In the genomic region with DNA sequence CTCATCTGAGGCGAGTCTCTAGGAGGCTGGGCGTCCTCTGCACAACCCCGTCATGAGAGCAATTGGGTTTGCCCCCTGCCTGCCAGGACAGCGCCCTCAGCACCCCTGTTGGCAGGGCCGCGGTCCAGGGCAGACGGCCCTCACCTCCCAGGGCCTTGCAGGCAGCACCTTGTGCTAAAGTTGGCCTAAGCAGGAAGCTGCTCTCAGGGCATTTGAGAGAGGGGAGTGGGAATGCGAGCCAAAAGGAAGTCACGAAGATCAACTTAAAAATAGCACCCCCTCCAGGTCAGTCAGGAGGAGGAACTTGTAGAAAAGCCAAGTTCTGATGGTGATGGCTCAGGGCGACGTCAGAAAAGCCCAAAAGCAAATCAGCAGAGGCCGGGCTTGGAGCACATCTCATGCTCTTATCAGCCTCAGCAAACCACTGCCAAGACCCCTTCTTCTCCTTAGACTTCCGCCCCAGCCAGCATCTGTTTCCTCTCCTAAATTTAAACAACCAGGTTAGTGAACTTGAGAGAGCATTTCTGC, we compare ENCODE assay signal across 8 cellular contexts. TPM values are rescaled to one million over a fixed set of nuclear protein-coding genes. Genes with fewer than 3 reads are reported as not detected.
A peak's percentile ranks its signal among the peaks of the same experiment; 100 is the strongest.
DNase-seq lines count a peak whose midpoint lies in the region; ATAC-seq, FAIRE-seq and TF ChIP-seq lines count a peak whose summit lies in the region.

No MANE protein-coding gene starts in this region.

- no peaks in the 10 kb centered on the region for H3K36me3 ChIP-seq in GM12878 (ENCODE audit: control insufficient read depth in 2 of 2, insufficient read depth in 2 of 2, low read length in 1 of 2)

- H2AFZ ChIP-seq in GM12878 (ENCODE audit: control insufficient read depth, low read depth, low read length) = peak overlapping the region; percentile 58

- WGBS in GM12878 (ENCODE audit: insufficient coverage, insufficient replicate concordance, low lambda C conversion rate, missing lambda C conversion rate) = 0% methylated on average over 13 of the region's 13 CpGs

- H4K20me1 ChIP-seq in GM12878 (ENCODE audit: control insufficient read depth, insufficient read depth) = no peaks in the 10 kb centered on the region

- no peak for TF ChIP-seq EP300 in GM12878 (IDR thresholded peaks at IDR 0.05; ENCODE audit: borderline replicate concordance in 1 of 2, control insufficient read depth in 1 of 2, low read depth in 2 of 2, low read length in 2 of 2)

- no peak for TF ChIP-seq RAD21 in GM12878 (IDR thresholded peaks at IDR 0.05; ENCODE audit: insufficient read depth, low read depth, low read length)

- H3K4me2 ChIP-seq in GM12878 (ENCODE audit: control insufficient read depth, insufficient read depth) = peak overlapping the region; percentile 89

- BruUV-seq in GM12878 (replicated peaks; lab: Mats Ljungman, UMichigan) = no TSS peak

- intact Hi-C loops in GM12878 (cut with micrococcal nuclease; ENCODE audit: unreplicated experiment) = loop anchor here (5.0 kb wide), 1 partner anchor 41 kb away; no protein-coding TSS in a partner anchor

- FAIRE-seq in GM12878 (lab: Jason Lieb, UNC) = peak; percentile 7

- CTCF ChIA-PET in GM12878 (lab: Yijun Ruan, JAX) = interaction anchor here (0.6 to 5.0 kb wide), 14 partner anchors 8 to 254 kb away, joined by 3 to 76 read pairs (median 4); a partner anchor contains a TSS

- peak overlapping the region; percentile 33 for H3K27ac ChIP-seq in GM12878 (ENCODE audit: control insufficient read depth, insufficient read depth)

- TF ChIP-seq CTCF in AG10803 (conservative IDR thresholded peaks at IDR 0.05; ENCODE audit: low read length) (peak; percentile 39), GM12878 (IDR thresholded peaks at IDR 0.05 in 2 of 3, conservative IDR thresholded peaks at IDR 0.05 in 1 of 3; ENCODE audit: control insufficient read depth in 2 of 3, extremely low read depth in 1 of 3, insufficient read depth in 1 of 3, low read depth in 3 of 3, low read length in 3 of 3) (peak; percentile 12 to 50 (median 34); a peak in 5 of 6 replicates)

- SMC1A ChIA-PET in GM12878 (lab: Charles Lee; ENCODE audit: uncharacterized antibody, unreplicated experiment) = interaction anchor here (0.6 to 4.5 kb wide), 10 partner anchors 9 to 231 kb away, joined by 3 to 46 read pairs (median 4); no protein-coding TSS in a partner anchor

- H3K9me3 ChIP-seq in GM12878 (replicated peaks; ENCODE audit: control insufficient read depth, insufficient read depth, low read length) = no peaks in the 10 kb centered on the region

- H3K4me3 ChIP-seq in AG10803 (ENCODE audit: low read length) (peak overlapping the region; percentile 39), GM12878 (peak overlapping the region; percentile 45; the same call in 1 of the 2 replicates)

- POLR2A ChIA-PET in GM12878 (lab: Charles Lee) = interaction anchor here (0.5 to 2.4 kb wide), 7 partner anchors 73 to 177 kb away, joined by 3 to 7 read pairs (median 3); no protein-coding TSS in a partner anchor

- H3K27me3 ChIP-seq in GM12878 (replicated peaks in 1 of 2; ENCODE audit: control insufficient read depth in 2 of 2, insufficient read depth in 2 of 2, low read length in 1 of 2) = no peaks in the 10 kb centered on the region; a peak in 1 of 4 replicates

- H3K9ac ChIP-seq in GM12878 (ENCODE audit: control insufficient read depth, insufficient read depth, low read length) = peak overlapping the region; percentile 41; the same call in 1 of the 2 replicates

- TF ChIP-seq POLR2A in GM19099 (IDR thresholded peaks at IDR 0.05; ENCODE audit: extremely low read depth, insufficient read length, low read depth) (peak; percentile 38), GM12878 (IDR thresholded peaks at IDR 0.05; ENCODE audit: low read depth, low read length) (no peak)

- H3K79me2 ChIP-seq in GM12878 (ENCODE audit: control insufficient read depth, insufficient read depth, low read length) = no peaks in the 10 kb centered on the region

- DNase-seq in AG10803 (ENCODE audit: low read depth) (peak; percentile 31), NCI-H2227 (lab: John Stamatoyannopoulos, UW; ENCODE audit: unreplicated experiment) (peak; percentile 15), GM12878 (ENCODE audit: low read depth, low spot score) (no peak), iPS-NIHi7 (ENCODE audit: extremely low spot score) (peak; percentile 77), COLO668 (lab: John Stamatoyannopoulos, UW; ENCODE audit: unreplicated experiment) (no peak), inferior parietal cortex (ENCODE audit: extremely low spot score) (no peak)
- peak; percentile 58 for DNase-seq in stimulated activated CD8-positive, alpha-beta memory T cell treated with anti-CD3 and anti-CD28 coated beads, Interleukin-4, amount 100 ng/mL, for 48 hours

- in situ Hi-C loops in GM12878 (cut with MboI) = loop anchor here (10.0 kb wide), 1 partner anchor 79 kb away; no protein-coding TSS in a partner anchor

- peak; percentile 42 for ATAC-seq in GM12878

- RAD21 ChIA-PET in GM12878 (lab: Charles Lee; ENCODE audit: unreplicated experiment) = interaction anchor here (1.2 to 4.7 kb wide), 4 partner anchors 9 to 223 kb away, joined by 3 to 38 read pairs (median 6); a partner anchor contains a TSS

- peaks cover 36% of the 10 kb centered on the region for H3K4me1 ChIP-seq in GM12878 (ENCODE audit: control insufficient read depth, insufficient read depth, low read length)

TF ChIP-seq in GM12878, 131 proteins besides CTCF, POLR2A, EP300 and RAD21:
- TF ChIP-seq CEBPB (IDR thresholded peaks at IDR 0.05; ENCODE audit: borderline replicate concordance in 1 of 2, low read depth in 2 of 2, low read length in 2 of 2) (no peak), MTA3 (IDR thresholded peaks at IDR 0.05; ENCODE audit: borderline replicate concordance, low read length) (peak; percentile 53; the same call in 1 of the 2 replicates)
TF ChIP-seq in GM12878: peak in this region for 1.

RNA-seq across cellular contexts. Expression of a gene that starts 12.6 kb away (rescaled TPM):
- total RNA-seq in GM12878 (2013; cell fraction: nucleolus; rRNA removed) = not detected in 2 replicates
- total RNA-seq in GM12878 (2014; rRNA removed) (0.17 and 0.27 TPM in 2 replicates), GM12878 (2014; rRNA removed; fragmentation: Illumina TruSeq; extraction: Trizol) (0.18 and 0.32 TPM in 2 replicates), GM12878 (2021) (0.18 TPM in 1 of 2 replicates, not detected in the other)
- 0.16 TPM for polyA plus RNA-seq in GM12878 (2011; ENCODE audit: low read depth)
- polyA plus RNA-seq in GM12878 (2011; rRNA removed) (0.20 and 0.88 TPM in 2 replicates), GM12878 (2014; fragmentation: Illumina TruSeq; extraction: Trizol) (0.29 TPM in 1 of 2 replicates, not detected in the other), GM12878 (2014; fragmentation: Nextera tagmentation; extraction: Ambion mirVana) (under 1 TPM in 1 of 2 experiments, not detected in 1; 0.18 TPM), GM12878 (2014; rRNA removed) (0.06 and 0.22 TPM in 2 replicates), GM12878 (2016; fragmentation: Nextera tagmentation; extraction: Ambion mirVana) (under 1 TPM in 1 of 2 experiments, not detected in 1; 0.14 TPM)
- 0.08 and 0.19 TPM in 2 replicates for polyA plus RNA-seq in GM12878 (2011; cell fraction: cytosol; rRNA removed)
- polyA plus RNA-seq in GM12878 (2011; cell fraction: nucleus; rRNA removed) = 0.21 and 0.67 TPM in 2 replicates
- polyA plus RNA-seq in GM12878 (2012) = 0.06 and 0.15 TPM in 2 replicates
- polyA minus RNA-seq in GM12878 (2011; rRNA and poly(A)+ RNA removed) = not detected in 2 replicates
- not detected in 2 replicates for polyA minus RNA-seq in GM12878 (2011; cell fraction: cytosol; rRNA and poly(A)+ RNA removed)
- polyA minus RNA-seq in GM12878 (2011; cell fraction: nucleus; rRNA and poly(A)+ RNA removed) = 0.24 and 0.29 TPM in 2 replicates

RNA-seq across cellular contexts. Expression of a gene that starts 12.6 kb away (rescaled TPM):
- 0.35 TPM in 1 of 2 replicates, not detected in the other for total RNA-seq in GM12878 (2013; cell fraction: nucleolus; rRNA removed)
- total RNA-seq in GM12878 (2014; rRNA removed) (0.17 TPM in 1 of 2 replicates, not detected in the other), GM12878 (2014; rRNA removed; fragmentation: Illumina TruSeq; extraction: Trizol) (not detected in 2 replicates), GM12878 (2021) (0.13 TPM in 1 of 2 replicates, not detected in the other)
- polyA plus RNA-seq in GM12878 (2011; ENCODE audit: low read depth) = not detected
- polyA plus RNA-seq in GM12878 (2011; rRNA removed) (not detected in 2 replicates), GM12878 (2014; fragmentation: Illumina TruSeq; extraction: Trizol) (not detected in 2 replicates), GM12878 (2014; fragmentation: Nextera tagmentation; extraction: Ambion mirVana) (not detected), GM12878 (2014; rRNA removed) (0.11 TPM in 1 of 2 replicates, not detected in the other), GM12878 (2016; fragmentation: Nextera tagmentation; extraction: Ambion mirVana) (not detected)
- 0.07 TPM in 1 of 2 replicates, not detected in the other for polyA plus RNA-seq in GM12878 (2011; cell fraction: cytosol; rRNA removed)
- 0.10 and 0.13 TPM in 2 replicates for polyA plus RNA-seq in GM12878 (2011; cell fraction: nucleus; rRNA removed)
- not detected in 2 replicates for polyA plus RNA-seq in GM12878 (2012)
- 0.15 TPM in 1 of 2 replicates, not detected in the other for polyA minus RNA-seq in GM12878 (2011; rRNA and poly(A)+ RNA removed)
- polyA minus RNA-seq in GM12878 (2011; cell fraction: cytosol; rRNA and poly(A)+ RNA removed) = not detected in 2 replicates
- not detected in 2 replicates for polyA minus RNA-seq in GM12878 (2011; cell fraction: nucleus; rRNA and poly(A)+ RNA removed)

RNA-seq across cellular contexts. Expression of a gene that starts 42.3 kb away (rescaled TPM):
- total RNA-seq in GM12878 (2013; cell fraction: nucleolus; rRNA removed) = 7.2 and 7.6 TPM in 2 replicates
- total RNA-seq in GM12878 (2014; rRNA removed) (3.0 and 3.2 TPM in 2 replicates), GM12878 (2014; rRNA removed; fragmentation: Illumina TruSeq; extraction: Trizol) (4.7 and 5.7 TPM in 2 replicates), GM12878 (2021) (3.9 and 4.0 TPM in 2 replicates)
- 2.1 TPM for polyA plus RNA-seq in GM12878 (2011; ENCODE audit: low read depth)
- polyA plus RNA-seq in GM12878 (2011; rRNA removed) (2.4 TPM in 2 replicates), GM12878 (2014; fragmentation: Illumina TruSeq; extraction: Trizol) (8.8 and 11.3 TPM in 2 replicates), GM12878 (2014; fragmentation: Nextera tagmentation; extraction: Ambion mirVana) (10 to 100 TPM in 1 of 2 experiments, 1 to 10 TPM in 1; 8.1 to 11.1 TPM), GM12878 (2014; rRNA removed) (4.5 and 4.6 TPM in 2 replicates), GM12878 (2016; fragmentation: Nextera tagmentation; extraction: Ambion mirVana) (1 to 10 TPM; 3.3 to 3.4 TPM)
- 0.90 and 1.2 TPM in 2 replicates for polyA plus RNA-seq in GM12878 (2011; cell fraction: cytosol; rRNA removed)
- 5.7 and 7.8 TPM in 2 replicates for polyA plus RNA-seq in GM12878 (2011; cell fraction: nucleus; rRNA removed)
- 0.81 and 1.0 TPM in 2 replicates for polyA plus RNA-seq in GM12878 (2012)
- polyA minus RNA-seq in GM12878 (2011; rRNA and poly(A)+ RNA removed) = 0.26 and 1.0 TPM in 2 replicates
- polyA minus RNA-seq in GM12878 (2011; cell fraction: cytosol; rRNA and poly(A)+ RNA removed) = 0.52 TPM in 1 of 2 replicates, not detected in the other
- polyA minus RNA-seq in GM12878 (2011; cell fraction: nucleus; rRNA and poly(A)+ RNA removed) = 1.1 and 1.7 TPM in 2 replicates

Comparison
In these comparisons a context has a peak if more than half of its experiments do, and no peak if none do; other contexts are left out.
1. DNase-seq: peak in AG10803 (single experiment), NCI-H2227 (single experiment), iPS-NIHi7 (single experiment) and stimulated activated CD8-positive, alpha-beta memory T cell treated with anti-CD3 and anti-CD28 coated beads, Interleukin-4, amount 100 ng/mL, for 48 hours (single experiment); none in GM12878 (single experiment), COLO668 (single experiment) and inferior parietal cortex (single experiment).